11 cellular contexts compared by ENCODE assay signal in the genomic region with DNA sequence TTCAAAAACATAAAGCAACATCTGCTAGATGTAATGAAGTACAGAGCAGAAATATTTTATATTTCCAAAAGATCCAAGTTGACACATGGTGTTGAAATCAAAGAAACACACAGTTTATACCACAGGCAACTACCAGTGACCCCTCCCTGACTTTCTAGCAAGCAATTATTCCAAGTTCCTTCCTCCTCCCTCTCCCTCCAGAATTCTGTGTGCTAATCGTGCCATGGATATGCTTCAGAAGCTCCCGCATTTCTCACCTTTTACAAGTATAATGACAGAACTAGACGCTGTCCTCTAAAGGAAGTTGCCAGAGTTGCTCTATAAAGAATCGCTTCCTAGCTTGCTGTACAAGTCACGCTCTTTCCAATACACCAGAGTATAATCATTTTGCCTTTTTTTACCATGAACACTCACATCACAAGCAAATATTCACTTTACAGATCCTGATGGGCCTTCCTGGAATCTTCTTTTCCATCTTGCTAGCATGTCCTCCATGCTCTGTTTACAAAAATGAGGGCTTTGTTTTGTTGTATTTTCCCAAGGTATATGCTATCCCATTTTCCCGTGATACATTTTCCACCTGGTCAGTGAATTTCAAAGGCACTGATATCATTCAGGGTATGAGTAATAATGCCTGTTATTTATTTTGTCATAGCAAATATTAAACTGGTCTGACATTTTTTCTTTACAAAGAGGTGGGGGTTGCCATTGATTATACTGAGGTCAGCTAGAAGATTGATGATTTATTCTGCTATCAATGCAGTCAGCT.
DNase-seq lines count a peak whose midpoint lies in the region; ATAC-seq and TF ChIP-seq lines count a peak whose summit lies in the region.
"Had no signal": no experiment of that assay in that cellular context is flagged by ENCODE, and none has a peak within 500 bp of the region (broad histone marks: within the 10 kb centered on the region; RNA-seq: fewer than 3 reads in every experiment).

No MANE protein-coding gene starts in this region.

- intact Hi-C loops in left ventricle myocardium inferior (cut with micrococcal nuclease) (no loop called here), sigmoid colon (cut with DNase I) (no loop called here)

- no peak for DNase-seq in HFFc6
- DNase-seq in left ventricle myocardium inferior: no peak
- no peak for DNase-seq in sigmoid colon
- no peak for DNase-seq in GM20000 (ENCODE audit: low spot score)
- DNase-seq in KG1 (lab: John Stamatoyannopoulos, UW): no peak
- no peak for DNase-seq in NCI-H187 (lab: John Stamatoyannopoulos, UW)
- DNase-seq: CD8-positive, alpha-beta memory T cell; naive B cell; stimulated activated CD4-positive, alpha-beta T cell treated with anti-CD3 and anti-CD28 coated beads, Interleukin-2, amount 100 ng/mL, for 24 hours had no signal

- H3K4me3 ChIP-seq in left ventricle myocardium inferior (no peak overlapping the region), sigmoid colon (no peak overlapping the region)

- TF ChIP-seq CTCF in HFFc6 (IDR thresholded peaks at IDR 0.05) (no peak), brain (conservative IDR thresholded peaks at IDR 0.05) (no peak), left ventricle myocardium inferior (IDR thresholded peaks at IDR 0.05; ENCODE audit: borderline replicate concordance) (no peak), sigmoid colon (IDR thresholded peaks at IDR 0.05) (no peak), GM20000 (IDR thresholded peaks at IDR 0.05; ENCODE audit: extremely low read depth, missing control alignments) (no peak)

- no peaks in the 10 kb centered on the region for H3K36me3 ChIP-seq in left ventricle myocardium inferior
- H3K36me3 ChIP-seq in sigmoid colon: no peaks in the 10 kb centered on the region

- H3K36me3 Mint-ChIP-seq in HFFc6 (ENCODE audit: low read depth): peaks cover 17% of the 10 kb centered on the region
- H3K36me3 Mint-ChIP-seq in brain: no peaks in the 10 kb centered on the region
- H3K36me3 Mint-ChIP-seq: naive B cell had no signal

- H3K27ac Mint-ChIP-seq in HFFc6: peak overlapping the region; percentile 89
- H3K27ac Mint-ChIP-seq in brain: peak overlapping the region in 4 of 5 experiments; percentile 9 to 78 (median 40)
- H3K27ac Mint-ChIP-seq: CD8-positive, alpha-beta memory T cell; naive B cell had no signal

- H3K4me1 ChIP-seq in left ventricle myocardium inferior (peaks cover 50% of the 10 kb centered on the region), sigmoid colon (peaks cover 0 to 13% (median 5%) of the 10 kb centered on the region in 4 donors)

- H3K27ac ChIP-seq in left ventricle myocardium inferior (replicated peaks) (peak overlapping the region; percentile 67), sigmoid colon (peak overlapping the region in 3 of 4 donors; percentile 20 to 59 (median 36))

- WGBS in sigmoid colon, 2 donors: 33 to 66% methylated on average over 6 of the region's 6 CpGs

- TF ChIP-seq EP300 in sigmoid colon (IDR thresholded peaks at IDR 0.05): no peak

- H3K27me3 Mint-ChIP-seq in HFFc6 (ENCODE audit: insufficient read depth) (no peaks in the 10 kb centered on the region), brain (no peaks in the 10 kb centered on the region)
- H3K27me3 Mint-ChIP-seq: CD8-positive, alpha-beta memory T cell; naive B cell had no signal

- H3K9me3 ChIP-seq in left ventricle myocardium inferior (replicated peaks) (no peaks in the 10 kb centered on the region), sigmoid colon (no peaks in the 10 kb centered on the region)

- peak overlapping the region; percentile 56 for H3K4me3 Mint-ChIP-seq in HFFc6
- peak overlapping the region in 2 of 5 experiments; percentile 16 to 49 for H3K4me3 Mint-ChIP-seq in brain
- H3K4me3 Mint-ChIP-seq: CD8-positive, alpha-beta memory T cell; naive B cell had no signal

- H3K4me1 Mint-ChIP-seq in HFFc6 (ENCODE audit: low read depth) (peaks cover 79% of the 10 kb centered on the region), brain (peaks cover 56% of the 10 kb centered on the region)

- H3K27me3 ChIP-seq in left ventricle myocardium inferior (ENCODE audit: low read depth) (no peaks in the 10 kb centered on the region), sigmoid colon (no peaks in the 10 kb centered on the region)

- TF ChIP-seq POLR2A in sigmoid colon (IDR thresholded peaks at IDR 0.05): no peak

- no peaks in the 10 kb centered on the region for H3K9me3 Mint-ChIP-seq in HFFc6
- H3K9me3 Mint-ChIP-seq in brain: no peaks in the 10 kb centered on the region
- H3K9me3 Mint-ChIP-seq: CD8-positive, alpha-beta memory T cell; naive B cell had no signal

- ATAC-seq in HG02610 (IDR thresholded peaks at IDR 0.05; ENCODE audit: unreplicated experiment): no peak
